In genomic region chr19:17125728-17126677, GRCh38 we compare ENCODE assay signal across 8 cellular contexts. TPM values are rescaled to one million over a fixed set of nuclear protein-coding genes. Genes with fewer than 3 reads are reported as not detected.
A peak's percentile ranks its signal among the peaks of the same experiment; 100 is the strongest.
DNase-seq lines count a peak whose midpoint lies in the region; ATAC-seq and TF ChIP-seq lines count a peak whose summit lies in the region.

No MANE protein-coding gene starts in this region.

- intact Hi-C loops in mucosa of descending colon (cut with DNase I, micrococcal nuclease) (no loop called here), prostate gland (cut with DNase I) (no loop called here)

- peak overlapping the region; percentile 98 for H3K27ac Mint-ChIP-seq in central memory CD8-positive, alpha-beta T cell (ENCODE audit: low read depth)

- H3K4me3 ChIP-seq in ACC112 (ENCODE audit: low read depth, low read length): no peak overlapping the region
- H3K4me3 ChIP-seq in mucosa of descending colon: no peak overlapping the region
- H3K4me3 ChIP-seq in prostate gland: no peak overlapping the region

- TF ChIP-seq CTCF in mucosa of descending colon (IDR thresholded peaks at IDR 0.05): no peak
- TF ChIP-seq CTCF in prostate gland (IDR thresholded peaks at IDR 0.05): no peak

- no peak for TF ChIP-seq POLR2A in prostate gland (IDR thresholded peaks at IDR 0.05)

- peaks cover 14% of the 10 kb centered on the region for H3K79me2 ChIP-seq in ACC112 (ENCODE audit: control insufficient read depth, insufficient read depth, low read length, unreplicated experiment)

- peaks cover 36% of the 10 kb centered on the region for H3K36me3 Mint-ChIP-seq in central memory CD8-positive, alpha-beta T cell (ENCODE audit: insufficient read depth)

- no peaks in the 10 kb centered on the region for H3K27me3 Mint-ChIP-seq in central memory CD8-positive, alpha-beta T cell

- peaks cover 15% of the 10 kb centered on the region for H3K4me1 ChIP-seq in ACC112 (ENCODE audit: control insufficient read depth, insufficient read depth, low read length, unreplicated experiment)
- H3K4me1 ChIP-seq in mucosa of descending colon (ENCODE audit: low read depth): peaks cover 2% of the 10 kb centered on the region
- no peaks in the 10 kb centered on the region for H3K4me1 ChIP-seq in prostate gland (replicated peaks)

- no peak overlapping the region for H2AFZ ChIP-seq in ACC112 (ENCODE audit: low read length, unreplicated experiment)

- DNase-seq in central memory CD8-positive, alpha-beta T cell (ENCODE audit: low spot score in 2 of 2): peak; percentile 69 to 87
- peak; percentile 63 to 83 (median 64) for DNase-seq in mucosa of descending colon
- DNase-seq in stimulated activated CD8-positive, alpha-beta memory T cell treated with anti-CD3 and anti-CD28 coated beads, Interleukin-7, amount 100 ng/mL, for 4 hours (ENCODE audit: low read depth in 2 of 2): peak; percentile 54 to 66
- no peak for DNase-seq in prostate gland (ENCODE audit: low spot score)

- peaks cover 64% of the 10 kb centered on the region for H3K4me1 Mint-ChIP-seq in central memory CD8-positive, alpha-beta T cell

- ATAC-seq in GM19351 (IDR thresholded peaks at IDR 0.05; ENCODE audit: unreplicated experiment) (peak; percentile 66), HG03520 (IDR thresholded peaks at IDR 0.05; ENCODE audit: unreplicated experiment) (peak; percentile 46), mucosa of descending colon (peak; percentile 88)
- peak; percentile 83 to 87 for ATAC-seq in activated CD4-positive, CD25-positive, alpha-beta regulatory T cell treated with anti-CD3 and anti-CD28 coated beads, Interleukin-2, amount 50 U/mL, for 24 hours
- peak; percentile 88 for ATAC-seq in central memory CD8-positive, alpha-beta T cell (replicated peaks; ENCODE audit: extremely low read depth, poor library complexity, severe bottlenecking)

- H3K27ac ChIP-seq in ACC112 (ENCODE audit: low read depth, low read length) (peak overlapping the region; percentile 60), prostate gland (peak overlapping the region in 1 of 2 donors; percentile 23)

- H3K9me3 Mint-ChIP-seq in central memory CD8-positive, alpha-beta T cell: no peaks in the 10 kb centered on the region

- peak overlapping the region; percentile 85 for H3K4me3 Mint-ChIP-seq in central memory CD8-positive, alpha-beta T cell

- H3K27me3 ChIP-seq in ACC112 (ENCODE audit: insufficient read depth, low read length) (no peaks in the 10 kb centered on the region), prostate gland (replicated peaks; ENCODE audit: insufficient read depth) (no peaks in the 10 kb centered on the region)

- no peaks in the 10 kb centered on the region for H3K36me3 ChIP-seq in ACC112 (ENCODE audit: insufficient read depth, low read length)
- no peaks in the 10 kb centered on the region for H3K36me3 ChIP-seq in mucosa of descending colon (ENCODE audit: low read depth)
- H3K36me3 ChIP-seq in prostate gland: no peaks in the 10 kb centered on the region

- 65% methylated on average over 23 of the region's 23 CpGs for WGBS in prostate gland

- H3K9me3 ChIP-seq in mucosa of descending colon (no peaks in the 10 kb centered on the region), prostate gland (no peaks in the 10 kb centered on the region)

RNA-seq across cellular contexts. Expression of gene MYO9B, which starts 50.4 kb away (rescaled TPM):
- total RNA-seq in mucosa of descending colon: 10 to 100 TPM; 73.7 to 91.8 (median 90.8) TPM
- total RNA-seq in prostate gland: 100 to 1,000 TPM in 1 of 2 donors, 10 to 100 TPM in 1; 50.9 to 208 TPM

RNA-seq across cellular contexts. Expression of gene HAUS8, which starts 50.8 kb away (rescaled TPM):
- total RNA-seq in mucosa of descending colon (10 to 100 TPM; 12.2 to 16.6 (median 13.6) TPM), prostate gland (10 to 100 TPM in 1 of 2 donors, 1 to 10 TPM in 1; 6.5 to 15.3 TPM)
